8 cellular contexts compared by ENCODE assay signal in genomic region chr6:41545703-41546474, GRCh38. TPM values are rescaled to one million over a fixed set of nuclear protein-coding genes. Genes with fewer than 3 reads are reported as not detected.
A peak's percentile ranks its signal among the peaks of the same experiment; 100 is the strongest.
DNase-seq lines count a peak whose midpoint lies in the region; ATAC-seq lines count a peak whose summit lies in the region.

FOXP4 (plus strand) TSS chr6:41546381; CDS start chr6:41565761, 19,380 bp downstream.

- H3K4me3 ChIP-seq in endocrine pancreas (ENCODE audit: control insufficient read depth, insufficient read depth, low read length) = peak within 1 kb of the TSS; percentile 19
- peak within 1 kb of the TSS; percentile 69 for H3K4me3 ChIP-seq in mesodermal cell (ENCODE audit: extremely low read depth, insufficient read depth, low read length, poor library complexity, severe bottlenecking)

- H3K27me3 ChIP-seq in endocrine pancreas (ENCODE audit: control insufficient read depth, insufficient read depth, low read length) = no peaks in the 10 kb centered on the region

- H3K4me1 ChIP-seq in endocrine pancreas (ENCODE audit: control insufficient read depth, insufficient read depth, low read length) (no peaks in the 10 kb centered on the region), mesodermal cell (ENCODE audit: control insufficient read depth, insufficient read depth, low read length, poor library complexity, severe bottlenecking) (peaks cover 19% of the 10 kb centered on the region)

- WGBS in mesodermal cell (ENCODE audit: insufficient coverage in 2 of 2), 2 experiments = 1% methylated on average over 28 to 40 of the region's 61 CpGs

- H3K36me3 ChIP-seq in endocrine pancreas (ENCODE audit: control insufficient read depth, insufficient read depth, low read length) (no peaks in the 10 kb centered on the region), mesodermal cell (ENCODE audit: control insufficient read depth, insufficient read depth, low read length) (peaks cover 10% of the 10 kb centered on the region)

- no peaks in the 10 kb centered on the region for H3K9me3 ChIP-seq in endocrine pancreas (ENCODE audit: control insufficient read depth, low read length)
- no peaks in the 10 kb centered on the region for H3K9me3 ChIP-seq in mesodermal cell (ENCODE audit: control insufficient read depth, low read length)

- no peak within 1 kb of the TSS for H3K27ac ChIP-seq in mesodermal cell (ENCODE audit: low read depth, low read length, severe bottlenecking)

- peak within 1 kb of the TSS; percentile 82 for H3K9ac ChIP-seq in endocrine pancreas (ENCODE audit: control insufficient read depth, insufficient read depth, low read length)

- DNase-seq in COLO829 (ENCODE audit: low spot score) = peak; percentile 93
- peak; percentile 89 for DNase-seq in HT1080 (ENCODE audit: low read depth)
- DNase-seq in NOMO-1 treated with DMSO at 0.1 percent for 48 hours (lab: John Stamatoyannopoulos, UW; ENCODE audit: unreplicated experiment) = peak; percentile 92
- DNase-seq in activated CD8-positive, alpha-beta memory T cell treated with anti-CD3 and anti-CD28 coated beads for 48 hours (ENCODE audit: low read depth in 2 of 3, low spot score in 2 of 3) = peak in 2 of 3 experiments; percentile 53 to 66
- peak; percentile 53 for DNase-seq in stimulated activated CD8-positive, alpha-beta memory T cell treated with anti-CD3 and anti-CD28 coated beads, Interleukin-15, amount 100 ng/mL, for 24 hours (ENCODE audit: low read depth)

- ATAC-seq in GM21360 (IDR thresholded peaks at IDR 0.05; ENCODE audit: unreplicated experiment) = peak; percentile 56

RNA-seq across cellular contexts. Expression of gene FOXP4, which starts in this region (rescaled TPM):
- 4.9 and 10.8 TPM in 2 replicates for total RNA-seq in HT1080 (2014; rRNA removed; shearing (Covaris generic))
- 27.1 and 29.7 TPM in 2 replicates for polyA plus RNA-seq in HT1080 (2015; cell fraction: cytosol; rRNA removed)
- 16.2 and 18.2 TPM in 2 replicates for polyA plus RNA-seq in HT1080 (2015; cell fraction: nucleus; rRNA removed)
- 26.7 TPM for polyA plus RNA-seq in mesodermal cell (2013, experiment 1 of 2)
- 25.3 TPM for polyA plus RNA-seq in mesodermal cell (2013, experiment 2 of 2)
